21 cellular contexts compared by ENCODE assay signal in genomic region chr3:157953565-157953964, GRCh38.
DNase-seq lines count a peak whose midpoint lies in the region; ATAC-seq, FAIRE-seq and TF ChIP-seq lines count a peak whose summit lies in the region.
"Had no signal": no experiment of that assay in that cellular context is flagged by ENCODE, and none has a peak within 500 bp of the region (broad histone marks: within the 10 kb centered on the region; RNA-seq: fewer than 3 reads in every experiment).

No MANE protein-coding gene starts in this region.

- no peaks in the 10 kb centered on the region for H3K79me2 ChIP-seq in GM23338 (replicated peaks; ENCODE audit: insufficient read depth)
- H3K79me2 ChIP-seq in K562 (ENCODE audit: control insufficient read depth, insufficient read depth, low read length) = no peaks in the 10 kb centered on the region
- H3K79me2 ChIP-seq in mesendoderm (ENCODE audit: control insufficient read depth, insufficient read depth, low read length) = no peaks in the 10 kb centered on the region

- no peak overlapping the region for H3K4ac ChIP-seq in mesendoderm (ENCODE audit: low read depth, low read length)

- peaks cover 2% of the 10 kb centered on the region for H3K27me3 Mint-ChIP-seq in GM23338 (ENCODE audit: insufficient read depth, low read depth, poor library complexity)
- H3K27me3 Mint-ChIP-seq: B cell had no signal

- ATAC-seq in GM23338 = no peak
- ATAC-seq in K562 = no peak
- no peak for ATAC-seq in GM19328 (IDR thresholded peaks at IDR 0.05; ENCODE audit: unreplicated experiment)
- ATAC-seq in GM18505 (IDR thresholded peaks at IDR 0.05; ENCODE audit: unreplicated experiment) = no peak
- ATAC-seq: A549; CD8-positive, alpha-beta T cell had no signal

- TF ChIP-seq POLR2A in K562 (conservative IDR thresholded peaks at IDR 0.05) = no peak
- TF ChIP-seq POLR2A in GM18505 (IDR thresholded peaks at IDR 0.05; ENCODE audit: borderline replicate concordance, extremely low read depth, insufficient read depth, insufficient read length) = no peak

- no peak overlapping the region for H4K8ac ChIP-seq in mesendoderm (ENCODE audit: low read depth, low read length)

- H3K4me3 ChIP-seq in GM23338 (no peak overlapping the region), K562 (no peak overlapping the region), mesendoderm (ENCODE audit: low read length) (no peak overlapping the region)
- H3K4me3 ChIP-seq: A549; BLaER1 treated with 17β-estradiol and CSF1 and Interleukin-3, amounts not matched to agents 10 nM and 100 nM had no signal

- no peak overlapping the region for H3K4me3 Mint-ChIP-seq in GM23338
- H3K4me3 Mint-ChIP-seq: B cell; CD4-positive, alpha-beta T cell; CD8-positive, alpha-beta T cell had no signal

- H2AFZ ChIP-seq in GM23338 (peak overlapping the region; percentile 60; the same call in 1 of the 2 replicates), K562 (ENCODE audit: low read depth, low read length) (no peak overlapping the region)

- H3K4me1 ChIP-seq in GM23338 (ENCODE audit: insufficient read depth) (no peaks in the 10 kb centered on the region), K562 (replicated peaks in 1 of 2; ENCODE audit: control insufficient read depth in 2 of 2, insufficient read depth in 2 of 2, low read length in 2 of 2) (no peaks in the 10 kb centered on the region), mesendoderm (ENCODE audit: control insufficient read depth, low read depth, low read length) (peaks cover 3% of the 10 kb centered on the region)
- H3K4me1 ChIP-seq: A549, Caco-2 had no signal

- no peak for TF ChIP-seq RAD21 in K562 (CRISPR knock-in tag; conservative IDR thresholded peaks at IDR 0.05 in 1 of 2, IDR thresholded peaks at IDR 0.05 in 1 of 2)

- H3K36me3 Mint-ChIP-seq in GM23338 (ENCODE audit: low read depth) = no peaks in the 10 kb centered on the region
- H3K36me3 Mint-ChIP-seq: CD8-positive, alpha-beta T cell had no signal

- H3K9me1 ChIP-seq in K562 (ENCODE audit: control insufficient read depth, insufficient read depth, low read length) = no peaks in the 10 kb centered on the region

- H4K20me1 ChIP-seq in GM23338 (replicated peaks; ENCODE audit: insufficient read depth) (no peaks in the 10 kb centered on the region), K562 (replicated peaks; ENCODE audit: control insufficient read depth, insufficient read depth, low read length) (no peaks in the 10 kb centered on the region)
- H4K20me1 ChIP-seq: BLaER1 treated with 17β-estradiol and CSF1 and Interleukin-3, amounts not matched to agents 10 nM and 100 nM had no signal

- FAIRE-seq in K562 (lab: Jason Lieb, UNC) = no peak
- FAIRE-seq: A549, D721Med, G401.6, GM12891, GM18507 had no signal

- no peaks in the 10 kb centered on the region for H3F3A ChIP-seq in GM23338 (replicated peaks; ENCODE audit: low read depth)

- no peaks in the 10 kb centered on the region for H3K9me3 ChIP-seq in K562 (replicated peaks; ENCODE audit: control insufficient read depth, insufficient read depth, low read depth, low read length)
- H3K9me3 ChIP-seq: A549; BLaER1 treated with 17β-estradiol and CSF1 and Interleukin-3, amounts not matched to agents 10 nM and 100 nM; Caco-2 had no signal

- in situ Hi-C loops in K562 (cut with MboI) = no loop called here

- no peak overlapping the region for H4K5ac ChIP-seq in mesendoderm (ENCODE audit: low read length)

- BruUV-seq in K562 (replicated peaks; lab: Mats Ljungman, UMichigan) = no TSS peak

- 13% methylated on average over 2 of the region's 2 CpGs for WGBS in K562 (ENCODE audit: insufficient coverage, low coverage, missing lambda C conversion rate)
- WGBS in mesendoderm (ENCODE audit: extremely low coverage, insufficient coverage, low lambda C conversion rate) = no CpG with 5 or more reads among the region's 2 CpGs

- peaks cover 5% of the 10 kb centered on the region for H3K4me1 Mint-ChIP-seq in GM23338
- H3K4me1 Mint-ChIP-seq: B cell had no signal

- TF ChIP-seq CTCF in GM23338 (conservative IDR thresholded peaks at IDR 0.05; ENCODE audit: low read depth in 2 of 2) (no peak), K562 (IDR thresholded peaks at IDR 0.05 in 2 of 3, conservative IDR thresholded peaks at IDR 0.05 in 1 of 3; ENCODE audit: insufficient read depth in 2 of 3, low read depth in 1 of 3, low read length in 3 of 3) (no peak)

- H3K23ac ChIP-seq in mesendoderm (ENCODE audit: low read length) = no peak overlapping the region

- TF ChIP-seq EP300 in K562 (IDR thresholded peaks at IDR 0.05; ENCODE audit: low read length) = no peak

- H2BK5ac ChIP-seq in mesendoderm (ENCODE audit: low read length) = no peak overlapping the region

- no peaks in the 10 kb centered on the region for H3K79me1 ChIP-seq in mesendoderm (ENCODE audit: low read length)

- CTCF ChIA-PET in K562 (lab: Yijun Ruan, JAX; ENCODE audit: low intra/inter-chr PET ratio) = no interaction called here

- H3K27me3 ChIP-seq in GM23338 (ENCODE audit: insufficient read depth) (no peaks in the 10 kb centered on the region), K562 (ENCODE audit: control insufficient read depth in 2 of 2, insufficient read depth in 2 of 2, low read length in 2 of 2) (peaks cover 0 to 3% of the 10 kb centered on the region in 2 experiments; a peak in 2 of 5 replicates), mesendoderm (ENCODE audit: insufficient read depth, low read length, poor library complexity) (no peaks in the 10 kb centered on the region)
- H3K27me3 ChIP-seq: BLaER1 treated with 17β-estradiol and CSF1 and Interleukin-3, amounts not matched to agents 10 nM and 100 nM had no signal

- H2AK5ac ChIP-seq in mesendoderm (ENCODE audit: low read length) = no peak overlapping the region

- no peak overlapping the region for H2BK15ac ChIP-seq in mesendoderm (replicated peaks; ENCODE audit: low read depth)

- H3K36me3 ChIP-seq in GM23338 (ENCODE audit: insufficient read depth) = no peaks in the 10 kb centered on the region
- H3K36me3 ChIP-seq in K562 (ENCODE audit: control insufficient read depth, insufficient read depth, low read length) = no peaks in the 10 kb centered on the region
- no peaks in the 10 kb centered on the region for H3K36me3 ChIP-seq in mesendoderm (ENCODE audit: control insufficient read depth, insufficient read depth, low read length)
- H3K36me3 ChIP-seq: BLaER1 treated with 17β-estradiol and CSF1 and Interleukin-3, amounts not matched to agents 10 nM and 100 nM had no signal

- no peak overlapping the region for H3K9ac ChIP-seq in K562 (ENCODE audit: insufficient read depth in 1 of 2, low read depth in 2 of 2, low read length in 2 of 2)
- no peak overlapping the region for H3K9ac ChIP-seq in mesendoderm (ENCODE audit: low read length)
- H3K9ac ChIP-seq: BLaER1 treated with 17β-estradiol and CSF1 and Interleukin-3, amounts not matched to agents 10 nM and 100 nM had no signal

- no peaks in the 10 kb centered on the region; the same call in 2 of the 3 replicates for H3K9me3 Mint-ChIP-seq in GM23338

- POLR2A ChIA-PET in K562 (lab: Yijun Ruan, JAX) = no interaction called here

- DNase-seq in GM23338 (ENCODE audit: low spot score) = no peak
- no peak for DNase-seq in K562 (ENCODE audit: extremely low read depth in 1 of 4, low spot score in 3 of 4)
- DNase-seq in mesendoderm = peak; percentile 8
- DNase-seq: 8988T; AML-193; Caco-2; Calu3; CD4-positive, alpha-beta T cell; CD8-positive, alpha-beta T cell; DMS79 treated with DMSO at 0.1 percent for 48 hours; GF-D8 had no signal

- H3K4me2 ChIP-seq in GM23338 = no peak overlapping the region
- H3K4me2 ChIP-seq in K562 (ENCODE audit: insufficient read depth, low read length) = no peak overlapping the region
- H3K4me2 ChIP-seq in mesendoderm (ENCODE audit: low read length) = no peak overlapping the region
- H3K4me2 ChIP-seq: A549; BLaER1 treated with 17β-estradiol and CSF1 and Interleukin-3, amounts not matched to agents 10 nM and 100 nM had no signal

- H3K9me2 ChIP-seq in GM23338 (ENCODE audit: insufficient read depth) = 0 out of 2 replicates have a peak, but pooled peaks cover 2% of the 10 kb centered on the region

- no peak overlapping the region for H3K56ac ChIP-seq in mesendoderm (ENCODE audit: low read length)

- intact Hi-C loops in K562 (cut with micrococcal nuclease) = no loop called here

- no peak overlapping the region for H2BK120ac ChIP-seq in mesendoderm (ENCODE audit: low read depth, low read length)

- no peak overlapping the region for H3K18ac ChIP-seq in mesendoderm (ENCODE audit: low read length)

- H3K27ac ChIP-seq in GM23338 (ENCODE audit: low read depth) = no peak overlapping the region
- no peak overlapping the region for H3K27ac ChIP-seq in K562 (ENCODE audit: extremely low read depth, low read depth, low read length)
- no peak overlapping the region for H3K27ac ChIP-seq in mesendoderm (ENCODE audit: low read depth, low read length)
- H3K27ac ChIP-seq: A549; BLaER1 treated with 17β-estradiol and CSF1 and Interleukin-3, amounts not matched to agents 10 nM and 100 nM; C4-2B had no signal

- H3K27ac Mint-ChIP-seq in GM23338 = no peak overlapping the region
- H3K27ac Mint-ChIP-seq: B cell; CD4-positive, alpha-beta T cell; CD8-positive, alpha-beta T cell had no signal

TF ChIP-seq in GM23338, 12 proteins besides CTCF, POLR2A, EP300 and RAD21 (continues in another document):
- TF ChIP-seq ETS1 (IDR thresholded peaks at IDR 0.05) (no peak), EZH2 (IDR thresholded peaks at IDR 0.05; ENCODE audit: low read depth, unreplicated experiment) (no peak)

TF ChIP-seq in K562, 482 proteins besides CTCF, POLR2A, EP300 and RAD21:
- no peak for TF ChIP-seq ATF7 (IDR thresholded peaks at IDR 0.05)
- TF ChIP-seq ZNF766 (CRISPR knock-in tag; conservative IDR thresholded peaks at IDR 0.05) = peak; percentile 93
